In the genomic region with DNA sequence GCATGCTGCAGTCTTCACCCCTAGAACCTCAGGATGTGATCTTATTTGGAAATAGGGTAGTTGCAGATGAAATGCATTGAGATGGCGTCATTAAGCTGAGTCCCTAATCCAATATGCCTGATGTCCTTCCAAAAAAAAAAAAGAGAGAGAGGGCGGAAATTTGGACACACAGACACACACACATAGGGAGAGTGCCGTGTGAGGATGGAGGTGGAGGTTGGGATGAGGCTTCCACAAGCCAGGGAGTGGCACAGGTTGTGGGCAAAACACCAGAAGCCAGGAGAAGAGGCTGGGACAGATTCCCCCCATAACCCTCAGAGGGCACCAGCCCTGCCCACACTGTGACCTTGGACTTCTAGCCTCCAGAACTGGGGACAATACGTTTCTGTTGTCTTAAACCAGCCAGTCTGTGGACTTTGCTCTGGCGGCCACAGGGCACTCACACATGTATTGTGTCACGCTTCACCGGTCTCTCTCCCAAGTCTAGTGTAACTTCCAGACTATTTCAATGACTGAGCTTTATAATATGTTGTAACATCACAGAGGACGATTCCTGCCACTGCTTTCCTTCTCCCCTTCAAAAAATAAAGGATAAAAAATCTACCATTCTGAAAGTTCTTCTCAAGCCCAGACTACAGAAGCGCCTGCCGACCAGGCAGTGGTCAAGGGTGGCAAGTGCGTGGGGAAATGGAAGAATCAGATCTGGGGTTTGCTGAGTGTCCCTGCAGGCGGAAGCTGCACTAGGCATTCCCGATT, we compare ENCODE assay signal across 1 cellular context.
TF ChIP-seq lines count a peak whose summit lies in the region.

No MANE protein-coding gene starts in this region.

TF ChIP-seq in HepG2, 621 proteins besides CTCF, POLR2A, EP300 and RAD21 (continued from another document and continues in another):
- TF ChIP-seq ZNF12 (CRISPR knock-in tag; IDR thresholded peaks at IDR 0.05) (no peak), ZNF720 (CRISPR knock-in tag; IDR thresholded peaks at IDR 0.05) (no peak), FIP1L1 (IDR thresholded peaks at IDR 0.05; ENCODE audit: borderline replicate concordance, insufficient read depth, low read depth, low read length) (no peak), ZNF570 (CRISPR knock-in tag; IDR thresholded peaks at IDR 0.05; ENCODE audit: borderline replicate concordance) (no peak), LCORL (IDR thresholded peaks at IDR 0.05) (no peak), LCORL (CRISPR knock-in tag; IDR thresholded peaks at IDR 0.05) (peak; percentile 58; the same call in 1 of the 2 replicates), ETV5 (CRISPR knock-in tag; IDR thresholded peaks at IDR 0.05; ENCODE audit: borderline replicate concordance) (0 out of 2 replicates have a peak, but pooled peaks have one; percentile 5), ZNF891 (CRISPR knock-in tag; IDR thresholded peaks at IDR 0.05) (no peak), ZNF850 (CRISPR knock-in tag; conservative IDR thresholded peaks at IDR 0.05) (no peak), GATAD2A (CRISPR knock-in tag; IDR thresholded peaks at IDR 0.05) (peak; percentile 78), HIVEP1 (CRISPR knock-in tag; IDR thresholded peaks at IDR 0.05) (no peak), ZBTB38 (CRISPR knock-in tag; IDR thresholded peaks at IDR 0.05) (no peak), ZC3H4 (CRISPR knock-in tag; IDR thresholded peaks at IDR 0.05; ENCODE audit: borderline replicate concordance) (no peak), ZFP41 (CRISPR knock-in tag; IDR thresholded peaks at IDR 0.05; ENCODE audit: borderline replicate concordance) (no peak), ZSCAN21 (CRISPR knock-in tag; IDR thresholded peaks at IDR 0.05; ENCODE audit: borderline replicate concordance) (no peak), GTF2F1 (IDR thresholded peaks at IDR 0.05; ENCODE audit: low read length) (no peak), BHLHE40 (IDR thresholded peaks at IDR 0.05; ENCODE audit: low read length) (peak; percentile 77), NFRKB (IDR thresholded peaks at IDR 0.05) (no peak), KLF11 (CRISPR knock-in tag; IDR thresholded peaks at IDR 0.05) (no peak), RXRB (CRISPR knock-in tag; IDR thresholded peaks at IDR 0.05; ENCODE audit: borderline replicate concordance) (peak; percentile 86), RFX1 (IDR thresholded peaks at IDR 0.05) (no peak), ZNF567 (CRISPR knock-in tag; IDR thresholded peaks at IDR 0.05; ENCODE audit: borderline replicate concordance) (no peak), ZNF839 (CRISPR knock-in tag; IDR thresholded peaks at IDR 0.05; ENCODE audit: borderline replicate concordance) (no peak), MEIS2 (CRISPR knock-in tag; IDR thresholded peaks at IDR 0.05) (no peak), ZNF10 (CRISPR knock-in tag; IDR thresholded peaks at IDR 0.05; ENCODE audit: borderline replicate concordance, low read depth) (no peak), KLF12 (CRISPR knock-in tag; IDR thresholded peaks at IDR 0.05; ENCODE audit: borderline replicate concordance) (no peak), NFATC3 (CRISPR knock-in tag; IDR thresholded peaks at IDR 0.05) (no peak), ZNF605 (CRISPR knock-in tag; IDR thresholded peaks at IDR 0.05) (no peak), ZC3H13 (CRISPR knock-in tag; IDR thresholded peaks at IDR 0.05) (no peak), ZNF263 (CRISPR knock-in tag; IDR thresholded peaks at IDR 0.05) (no peak), TSC22D2 (CRISPR knock-in tag; IDR thresholded peaks at IDR 0.05; ENCODE audit: borderline replicate concordance) (0 out of 2 replicates have a peak, but pooled peaks have one; percentile 37), NR1H2 (CRISPR knock-in tag; IDR thresholded peaks at IDR 0.05; ENCODE audit: borderline replicate concordance, low read depth) (no peak), HDAC2 (CRISPR knock-in tag; IDR thresholded peaks at IDR 0.05) (peak; percentile 86; the same call in 1 of the 2 replicates), FOXJ3 (CRISPR knock-in tag; IDR thresholded peaks at IDR 0.05; ENCODE audit: borderline replicate concordance) (no peak), ZNF441 (CRISPR knock-in tag; IDR thresholded peaks at IDR 0.05; ENCODE audit: borderline replicate concordance) (peak; percentile 52; the same call in 1 of the 2 replicates), NR2C2 (CRISPR knock-in tag; IDR thresholded peaks at IDR 0.05; ENCODE audit: borderline replicate concordance) (peak; percentile 58), ZSCAN20 (CRISPR knock-in tag; IDR thresholded peaks at IDR 0.05; ENCODE audit: borderline replicate concordance) (no peak), ZNF7 (CRISPR knock-in tag; IDR thresholded peaks at IDR 0.05) (no peak), ZFP62 (CRISPR knock-in tag; IDR thresholded peaks at IDR 0.05) (no peak), ZNF260 (CRISPR knock-in tag; IDR thresholded peaks at IDR 0.05; ENCODE audit: borderline replicate concordance, low read depth) (no peak), ZNF232 (CRISPR knock-in tag; IDR thresholded peaks at IDR 0.05; ENCODE audit: borderline replicate concordance) (no peak), ZNF451 (CRISPR knock-in tag; IDR thresholded peaks at IDR 0.05) (no peak), KMT2B (CRISPR knock-in tag; IDR thresholded peaks at IDR 0.05) (no peak)
- TF ChIP-seq, protein P1, sequence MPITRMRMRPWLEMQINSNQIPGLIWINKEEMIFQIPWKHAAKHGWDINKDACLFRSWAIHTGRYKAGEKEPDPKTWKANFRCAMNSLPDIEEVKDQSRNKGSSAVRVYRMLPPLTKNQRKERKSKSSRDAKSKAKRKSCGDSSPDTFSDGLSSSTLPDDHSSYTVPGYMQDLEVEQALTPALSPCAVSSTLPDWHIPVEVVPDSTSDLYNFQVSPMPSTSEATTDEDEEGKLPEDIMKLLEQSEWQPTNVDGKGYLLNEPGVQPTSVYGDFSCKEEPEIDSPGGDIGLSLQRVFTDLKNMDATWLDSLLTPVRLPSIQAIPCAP (CRISPR knock-in tag; IDR thresholded peaks at IDR 0.05; ENCODE audit: low read depth) = no peak
- TF ChIP-seq, protein P2, sequence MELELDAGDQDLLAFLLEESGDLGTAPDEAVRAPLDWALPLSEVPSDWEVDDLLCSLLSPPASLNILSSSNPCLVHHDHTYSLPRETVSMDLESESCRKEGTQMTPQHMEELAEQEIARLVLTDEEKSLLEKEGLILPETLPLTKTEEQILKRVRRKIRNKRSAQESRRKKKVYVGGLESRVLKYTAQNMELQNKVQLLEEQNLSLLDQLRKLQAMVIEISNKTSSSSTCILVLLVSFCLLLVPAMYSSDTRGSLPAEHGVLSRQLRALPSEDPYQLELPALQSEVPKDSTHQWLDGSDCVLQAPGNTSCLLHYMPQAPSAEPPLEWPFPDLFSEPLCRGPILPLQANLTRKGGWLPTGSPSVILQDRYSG (CRISPR knock-in tag; IDR thresholded peaks at IDR 0.05) = no peak
- TF ChIP-seq, protein P3, sequence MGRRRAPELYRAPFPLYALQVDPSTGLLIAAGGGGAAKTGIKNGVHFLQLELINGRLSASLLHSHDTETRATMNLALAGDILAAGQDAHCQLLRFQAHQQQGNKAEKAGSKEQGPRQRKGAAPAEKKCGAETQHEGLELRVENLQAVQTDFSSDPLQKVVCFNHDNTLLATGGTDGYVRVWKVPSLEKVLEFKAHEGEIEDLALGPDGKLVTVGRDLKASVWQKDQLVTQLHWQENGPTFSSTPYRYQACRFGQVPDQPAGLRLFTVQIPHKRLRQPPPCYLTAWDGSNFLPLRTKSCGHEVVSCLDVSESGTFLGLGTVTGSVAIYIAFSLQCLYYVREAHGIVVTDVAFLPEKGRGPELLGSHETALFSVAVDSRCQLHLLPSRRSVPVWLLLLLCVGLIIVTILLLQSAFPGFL (CRISPR knock-in tag; IDR thresholded peaks at IDR 0.05) = no peak
- TF ChIP-seq, protein P4, sequence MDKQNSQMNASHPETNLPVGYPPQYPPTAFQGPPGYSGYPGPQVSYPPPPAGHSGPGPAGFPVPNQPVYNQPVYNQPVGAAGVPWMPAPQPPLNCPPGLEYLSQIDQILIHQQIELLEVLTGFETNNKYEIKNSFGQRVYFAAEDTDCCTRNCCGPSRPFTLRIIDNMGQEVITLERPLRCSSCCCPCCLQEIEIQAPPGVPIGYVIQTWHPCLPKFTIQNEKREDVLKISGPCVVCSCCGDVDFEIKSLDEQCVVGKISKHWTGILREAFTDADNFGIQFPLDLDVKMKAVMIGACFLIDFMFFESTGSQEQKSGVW (CRISPR knock-in tag; IDR thresholded peaks at IDR 0.05; ENCODE audit: borderline replicate concordance) = no peak
- TF ChIP-seq, protein P5, sequence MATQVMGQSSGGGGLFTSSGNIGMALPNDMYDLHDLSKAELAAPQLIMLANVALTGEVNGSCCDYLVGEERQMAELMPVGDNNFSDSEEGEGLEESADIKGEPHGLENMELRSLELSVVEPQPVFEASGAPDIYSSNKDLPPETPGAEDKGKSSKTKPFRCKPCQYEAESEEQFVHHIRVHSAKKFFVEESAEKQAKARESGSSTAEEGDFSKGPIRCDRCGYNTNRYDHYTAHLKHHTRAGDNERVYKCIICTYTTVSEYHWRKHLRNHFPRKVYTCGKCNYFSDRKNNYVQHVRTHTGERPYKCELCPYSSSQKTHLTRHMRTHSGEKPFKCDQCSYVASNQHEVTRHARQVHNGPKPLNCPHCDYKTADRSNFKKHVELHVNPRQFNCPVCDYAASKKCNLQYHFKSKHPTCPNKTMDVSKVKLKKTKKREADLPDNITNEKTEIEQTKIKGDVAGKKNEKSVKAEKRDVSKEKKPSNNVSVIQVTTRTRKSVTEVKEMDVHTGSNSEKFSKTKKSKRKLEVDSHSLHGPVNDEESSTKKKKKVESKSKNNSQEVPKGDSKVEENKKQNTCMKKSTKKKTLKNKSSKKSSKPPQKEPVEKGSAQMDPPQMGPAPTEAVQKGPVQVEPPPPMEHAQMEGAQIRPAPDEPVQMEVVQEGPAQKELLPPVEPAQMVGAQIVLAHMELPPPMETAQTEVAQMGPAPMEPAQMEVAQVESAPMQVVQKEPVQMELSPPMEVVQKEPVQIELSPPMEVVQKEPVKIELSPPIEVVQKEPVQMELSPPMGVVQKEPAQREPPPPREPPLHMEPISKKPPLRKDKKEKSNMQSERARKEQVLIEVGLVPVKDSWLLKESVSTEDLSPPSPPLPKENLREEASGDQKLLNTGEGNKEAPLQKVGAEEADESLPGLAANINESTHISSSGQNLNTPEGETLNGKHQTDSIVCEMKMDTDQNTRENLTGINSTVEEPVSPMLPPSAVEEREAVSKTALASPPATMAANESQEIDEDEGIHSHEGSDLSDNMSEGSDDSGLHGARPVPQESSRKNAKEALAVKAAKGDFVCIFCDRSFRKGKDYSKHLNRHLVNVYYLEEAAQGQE (IDR thresholded peaks at IDR 0.05; ENCODE audit: borderline replicate concordance in 1 of 2, low read depth in 1 of 2, low read length in 2 of 2) = no peak
- TF ChIP-seq, protein P6, sequence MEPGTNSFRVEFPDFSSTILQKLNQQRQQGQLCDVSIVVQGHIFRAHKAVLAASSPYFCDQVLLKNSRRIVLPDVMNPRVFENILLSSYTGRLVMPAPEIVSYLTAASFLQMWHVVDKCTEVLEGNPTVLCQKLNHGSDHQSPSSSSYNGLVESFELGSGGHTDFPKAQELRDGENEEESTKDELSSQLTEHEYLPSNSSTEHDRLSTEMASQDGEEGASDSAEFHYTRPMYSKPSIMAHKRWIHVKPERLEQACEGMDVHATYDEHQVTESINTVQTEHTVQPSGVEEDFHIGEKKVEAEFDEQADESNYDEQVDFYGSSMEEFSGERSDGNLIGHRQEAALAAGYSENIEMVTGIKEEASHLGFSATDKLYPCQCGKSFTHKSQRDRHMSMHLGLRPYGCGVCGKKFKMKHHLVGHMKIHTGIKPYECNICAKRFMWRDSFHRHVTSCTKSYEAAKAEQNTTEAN (CRISPR knock-in tag; conservative IDR thresholded peaks at IDR 0.05) = 0 out of 2 replicates have a peak, but pooled peaks have one; percentile 22
- TF ChIP-seq, protein P7, sequence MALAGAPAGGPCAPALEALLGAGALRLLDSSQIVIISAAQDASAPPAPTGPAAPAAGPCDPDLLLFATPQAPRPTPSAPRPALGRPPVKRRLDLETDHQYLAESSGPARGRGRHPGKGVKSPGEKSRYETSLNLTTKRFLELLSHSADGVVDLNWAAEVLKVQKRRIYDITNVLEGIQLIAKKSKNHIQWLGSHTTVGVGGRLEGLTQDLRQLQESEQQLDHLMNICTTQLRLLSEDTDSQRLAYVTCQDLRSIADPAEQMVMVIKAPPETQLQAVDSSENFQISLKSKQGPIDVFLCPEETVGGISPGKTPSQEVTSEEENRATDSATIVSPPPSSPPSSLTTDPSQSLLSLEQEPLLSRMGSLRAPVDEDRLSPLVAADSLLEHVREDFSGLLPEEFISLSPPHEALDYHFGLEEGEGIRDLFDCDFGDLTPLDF (CRISPR knock-in tag; IDR thresholded peaks at IDR 0.05) = no peak
- TF ChIP-seq, protein P8, sequence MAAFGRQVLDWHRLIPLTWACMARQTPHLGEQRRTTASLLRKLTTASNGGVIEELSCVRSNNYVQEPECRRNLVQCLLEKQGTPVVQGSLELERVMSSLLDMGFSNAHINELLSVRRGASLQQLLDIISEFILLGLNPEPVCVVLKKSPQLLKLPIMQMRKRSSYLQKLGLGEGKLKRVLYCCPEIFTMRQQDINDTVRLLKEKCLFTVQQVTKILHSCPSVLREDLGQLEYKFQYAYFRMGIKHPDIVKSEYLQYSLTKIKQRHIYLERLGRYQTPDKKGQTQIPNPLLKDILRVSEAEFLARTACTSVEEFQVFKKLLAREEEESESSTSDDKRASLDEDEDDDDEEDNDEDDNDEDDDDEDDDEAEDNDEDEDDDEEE (CRISPR knock-in tag; IDR thresholded peaks at IDR 0.05) = no peak
- TF ChIP-seq, protein P9, sequence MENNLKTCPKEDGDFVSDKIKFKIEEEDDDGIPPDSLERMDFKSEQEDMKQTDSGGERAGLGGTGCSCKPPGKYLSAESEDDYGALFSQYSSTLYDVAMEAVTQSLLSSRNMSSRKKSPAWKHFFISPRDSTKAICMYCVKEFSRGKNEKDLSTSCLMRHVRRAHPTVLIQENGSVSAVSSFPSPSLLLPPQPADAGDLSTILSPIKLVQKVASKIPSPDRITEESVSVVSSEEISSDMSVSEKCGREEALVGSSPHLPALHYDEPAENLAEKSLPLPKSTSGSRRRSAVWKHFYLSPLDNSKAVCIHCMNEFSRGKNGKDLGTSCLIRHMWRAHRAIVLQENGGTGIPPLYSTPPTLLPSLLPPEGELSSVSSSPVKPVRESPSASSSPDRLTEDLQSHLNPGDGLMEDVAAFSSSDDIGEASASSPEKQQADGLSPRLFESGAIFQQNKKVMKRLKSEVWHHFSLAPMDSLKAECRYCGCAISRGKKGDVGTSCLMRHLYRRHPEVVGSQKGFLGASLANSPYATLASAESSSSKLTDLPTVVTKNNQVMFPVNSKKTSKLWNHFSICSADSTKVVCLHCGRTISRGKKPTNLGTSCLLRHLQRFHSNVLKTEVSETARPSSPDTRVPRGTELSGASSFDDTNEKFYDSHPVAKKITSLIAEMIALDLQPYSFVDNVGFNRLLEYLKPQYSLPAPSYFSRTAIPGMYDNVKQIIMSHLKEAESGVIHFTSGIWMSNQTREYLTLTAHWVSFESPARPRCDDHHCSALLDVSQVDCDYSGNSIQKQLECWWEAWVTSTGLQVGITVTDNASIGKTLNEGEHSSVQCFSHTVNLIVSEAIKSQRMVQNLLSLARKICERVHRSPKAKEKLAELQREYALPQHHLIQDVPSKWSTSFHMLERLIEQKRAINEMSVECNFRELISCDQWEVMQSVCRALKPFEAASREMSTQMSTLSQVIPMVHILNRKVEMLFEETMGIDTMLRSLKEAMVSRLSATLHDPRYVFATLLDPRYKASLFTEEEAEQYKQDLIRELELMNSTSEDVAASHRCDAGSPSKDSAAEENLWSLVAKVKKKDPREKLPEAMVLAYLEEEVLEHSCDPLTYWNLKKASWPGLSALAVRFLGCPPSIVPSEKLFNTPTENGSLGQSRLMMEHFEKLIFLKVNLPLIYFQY (CRISPR knock-in tag; IDR thresholded peaks at IDR 0.05; ENCODE audit: borderline replicate concordance) = no peak
- TF ChIP-seq, protein P10, sequence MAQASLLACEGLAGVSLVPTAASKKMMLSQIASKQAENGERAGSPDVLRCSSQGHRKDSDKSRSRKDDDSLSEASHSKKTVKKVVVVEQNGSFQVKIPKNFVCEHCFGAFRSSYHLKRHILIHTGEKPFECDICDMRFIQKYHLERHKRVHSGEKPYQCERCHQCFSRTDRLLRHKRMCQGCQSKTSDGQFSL (CRISPR knock-in tag; IDR thresholded peaks at IDR 0.05) = no peak
